33 cellular contexts compared by ENCODE assay signal in the genomic region with DNA sequence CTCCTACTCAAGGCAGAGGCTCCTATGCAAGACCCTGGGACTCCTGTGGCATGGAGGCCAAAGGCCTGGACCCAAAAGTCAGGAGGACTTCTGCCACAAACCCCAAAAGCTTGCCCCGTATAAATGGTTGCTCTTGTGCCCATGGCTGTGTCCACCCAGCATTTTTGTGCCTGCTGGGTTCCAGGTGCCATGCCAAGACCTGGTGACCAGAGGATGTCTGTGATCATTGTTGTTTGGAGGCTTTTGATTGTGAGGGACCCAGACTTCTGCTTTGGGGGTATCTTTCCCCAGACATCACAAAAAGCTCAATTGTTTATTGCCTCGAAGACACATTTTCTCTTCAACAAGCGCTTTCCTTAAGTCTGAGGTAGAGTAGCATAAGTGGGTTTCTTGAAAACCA. TPM values are rescaled to one million over a fixed set of nuclear protein-coding genes. Genes with fewer than 3 reads are reported as not detected.
"Had no signal": no experiment of that assay in that cellular context is flagged by ENCODE, and none has a peak within 500 bp of the region (broad histone marks: within the 10 kb centered on the region; RNA-seq: fewer than 3 reads in every experiment).

No MANE protein-coding gene starts in this region.

- H3K36me3 Mint-ChIP-seq: stimulated activated effector memory CD8-positive, alpha-beta T cell treated with anti-CD3 and anti-CD28 coated beads, Interleukin-12 subunit alpha, Interleukin-12 subunit beta, amount 100 ng/mL, for 72 hours had no signal

- H3K27ac ChIP-seq: stomach, suprapubic skin, testis, thoracic aorta, thyroid gland, tibial artery, tibial nerve, transverse colon, upper lobe of left lung, upper lobe of right lung, uterus, vagina had no signal

- H3K27me3 Mint-ChIP-seq: type B pancreatic cell had no signal

- DNase-seq: stimulated activated CD4-positive, alpha-beta T cell treated with anti-CD3 and anti-CD28 coated beads, Interleukin-2, amount 100 ng/mL, for 48 hours; stimulated activated CD4-positive, alpha-beta T cell treated with anti-CD3 and anti-CD28 coated beads, Interleukin-4, amount 100 ng/mL, for 1 hour; stimulated activated CD4-positive, alpha-beta T cell treated with anti-CD3 and anti-CD28 coated beads, Interleukin-4, amount 100 ng/mL, for 24 hours; stimulated activated CD4-positive, alpha-beta T cell treated with anti-CD3 and anti-CD28 coated beads, Interleukin-4, amount 100 ng/mL, for 4 hours; stimulated activated CD8-positive, alpha-beta memory T cell treated with anti-CD3 and anti-CD28 coated beads, Interleukin-4, amount 100 ng/mL, for 48 hours; stimulated activated naive B cell treated with anti-CD40 and anti-IgM and Interleukin-4, amounts not matched to agents 10 μg/mL and 1 μg/mL and 100 μg/mL, for 72 hours; stimulated activated naive CD4-positive, alpha-beta T cell; stimulated activated naive CD4-positive, alpha-beta T cell treated with Interleukin-2 at 50 U/mL for 16 hours; stimulated activated naive CD8-positive, alpha-beta T cell treated with anti-CD3 and anti-CD28 coated beads, Interleukin-15, amount 100 ng/mL, for 72 hours; stimulated activated naive CD8-positive, alpha-beta T cell treated with anti-CD3 and anti-CD28 coated beads, Interleukin-15, Interleukin-2, amounts not matched to agents 100 U/mL and 50 U/mL, for 24 hours; stomach; substantia nigra; testis; thyroid gland; tibial artery; transverse colon; trophoblast cell; upper lobe of left lung; upper lobe of right lung; uterus had no signal

- H3K9me3 ChIP-seq: stomach, suprapubic skin, testis, thoracic aorta, thyroid gland, tibial artery, tibial nerve, transverse colon, upper lobe of left lung, upper lobe of right lung, uterus, vagina had no signal

- H3K9me3 Mint-ChIP-seq: stimulated activated effector memory CD8-positive, alpha-beta T cell treated with anti-CD3 and anti-CD28 coated beads, Interleukin-12 subunit alpha, Interleukin-12 subunit beta, amount 100 ng/mL, for 72 hours; stimulated activated memory B cell treated with anti-CD40 and anti-IgM and Interleukin-4, amounts not matched to agents 10 μg/mL and 1 μg/mL and 100 μg/mL, for 72 hours; stimulated activated naive B cell treated with anti-CD40 and anti-IgM and Interleukin-4, amounts not matched to agents 10 μg/mL and 1 μg/mL and 100 μg/mL, for 72 hours; stimulated activated naive CD8-positive, alpha-beta T cell treated with anti-CD3 and anti-CD28 coated beads, Interleukin-15, amount 100 ng/mL, for 72 hours; stimulated activated naive CD8-positive, alpha-beta T cell treated with anti-CD3 and anti-CD28 coated beads, Interleukin-15, Interleukin-2, amounts not matched to agents 100 ng/mL and 50 ng/mL, for 24 hours; type B pancreatic cell had no signal

- H3K4me3 ChIP-seq: stomach, suprapubic skin, testis, thoracic aorta, thyroid gland, tibial artery, tibial nerve, transverse colon, upper lobe of left lung, upper lobe of right lung, uterus, vagina had no signal

- ATAC-seq: stimulated activated effector memory CD8-positive, alpha-beta T cell treated with anti-CD3 and anti-CD28 coated beads, Interleukin-12 subunit alpha, Interleukin-12 subunit beta, amount 100 ng/mL, for 72 hours; stimulated activated memory B cell treated with anti-CD40 and anti-IgM and Interleukin-4, amounts not matched to agents 10 μg/mL and 1 μg/mL and 100 μg/mL, for 72 hours; stimulated activated naive B cell treated with anti-CD40 and anti-IgM and Interleukin-4, amounts not matched to agents 10 μg/mL and 1 μg/mL and 100 μg/mL, for 72 hours; stimulated activated naive CD8-positive, alpha-beta T cell treated with anti-CD3 and anti-CD28 coated beads, Interleukin-15, amount 100 ng/mL, for 72 hours; stimulated activated naive CD8-positive, alpha-beta T cell treated with anti-CD3 and anti-CD28 coated beads, Interleukin-15, Interleukin-2, amounts not matched to agents 100 U/mL and 50 U/mL, for 24 hours; upper lobe of right lung had no signal

- H3K27me3 ChIP-seq: suprapubic skin, testis, thyroid gland, tibial artery, tibial nerve, transverse colon, upper lobe of left lung, upper lobe of right lung, uterus, vagina had no signal

- H3K36me3 ChIP-seq: stomach, suprapubic skin, thoracic aorta, thyroid gland, tibial artery, transverse colon, upper lobe of left lung, upper lobe of right lung, uterus, vagina had no signal

- FAIRE-seq: urothelium cell line had no signal

- H3K27ac Mint-ChIP-seq: stimulated activated effector memory CD8-positive, alpha-beta T cell treated with anti-CD3 and anti-CD28 coated beads, Interleukin-12 subunit alpha, Interleukin-12 subunit beta, amount 100 ng/mL, for 72 hours; stimulated activated memory B cell treated with anti-CD40 and anti-IgM and Interleukin-4, amounts not matched to agents 10 μg/mL and 1 μg/mL and 100 μg/mL, for 72 hours; stimulated activated naive B cell treated with anti-CD40 and anti-IgM and Interleukin-4, amounts not matched to agents 10 μg/mL and 1 μg/mL and 100 μg/mL, for 72 hours; stimulated activated naive CD8-positive, alpha-beta T cell treated with anti-CD3 and anti-CD28 coated beads, Interleukin-15, amount 100 ng/mL, for 72 hours; stimulated activated naive CD8-positive, alpha-beta T cell treated with anti-CD3 and anti-CD28 coated beads, Interleukin-15, Interleukin-2, amounts not matched to agents 100 ng/mL and 50 ng/mL, for 24 hours; type B pancreatic cell had no signal

- H3K4me3 Mint-ChIP-seq: stimulated activated effector memory CD8-positive, alpha-beta T cell treated with anti-CD3 and anti-CD28 coated beads, Interleukin-12 subunit alpha, Interleukin-12 subunit beta, amount 100 ng/mL, for 72 hours; stimulated activated memory B cell treated with anti-CD40 and anti-IgM and Interleukin-4, amounts not matched to agents 10 μg/mL and 1 μg/mL and 100 μg/mL, for 72 hours; stimulated activated naive B cell treated with anti-CD40 and anti-IgM and Interleukin-4, amounts not matched to agents 10 μg/mL and 1 μg/mL and 100 μg/mL, for 72 hours; stimulated activated naive CD8-positive, alpha-beta T cell treated with anti-CD3 and anti-CD28 coated beads, Interleukin-15, amount 100 ng/mL, for 72 hours; stimulated activated naive CD8-positive, alpha-beta T cell treated with anti-CD3 and anti-CD28 coated beads, Interleukin-15, Interleukin-2, amounts not matched to agents 100 ng/mL and 50 ng/mL, for 24 hours; type B pancreatic cell had no signal

RNA-seq across cellular contexts. Expression of a gene that starts 35.1 kb away (rescaled TPM):
- total RNA-seq: subcutaneous adipose tissue, suprapubic skin, temporal lobe, thoracic aorta, thyroid gland, tibial nerve, transverse colon, upper lobe of left lung, upper lobe of right lung, ureter, urinary bladder, uterus, vagina had no signal
- polyA plus RNA-seq: stomach, urinary bladder had no signal
